ENCODE assay signal across 8 cellular contexts in the genomic region with DNA sequence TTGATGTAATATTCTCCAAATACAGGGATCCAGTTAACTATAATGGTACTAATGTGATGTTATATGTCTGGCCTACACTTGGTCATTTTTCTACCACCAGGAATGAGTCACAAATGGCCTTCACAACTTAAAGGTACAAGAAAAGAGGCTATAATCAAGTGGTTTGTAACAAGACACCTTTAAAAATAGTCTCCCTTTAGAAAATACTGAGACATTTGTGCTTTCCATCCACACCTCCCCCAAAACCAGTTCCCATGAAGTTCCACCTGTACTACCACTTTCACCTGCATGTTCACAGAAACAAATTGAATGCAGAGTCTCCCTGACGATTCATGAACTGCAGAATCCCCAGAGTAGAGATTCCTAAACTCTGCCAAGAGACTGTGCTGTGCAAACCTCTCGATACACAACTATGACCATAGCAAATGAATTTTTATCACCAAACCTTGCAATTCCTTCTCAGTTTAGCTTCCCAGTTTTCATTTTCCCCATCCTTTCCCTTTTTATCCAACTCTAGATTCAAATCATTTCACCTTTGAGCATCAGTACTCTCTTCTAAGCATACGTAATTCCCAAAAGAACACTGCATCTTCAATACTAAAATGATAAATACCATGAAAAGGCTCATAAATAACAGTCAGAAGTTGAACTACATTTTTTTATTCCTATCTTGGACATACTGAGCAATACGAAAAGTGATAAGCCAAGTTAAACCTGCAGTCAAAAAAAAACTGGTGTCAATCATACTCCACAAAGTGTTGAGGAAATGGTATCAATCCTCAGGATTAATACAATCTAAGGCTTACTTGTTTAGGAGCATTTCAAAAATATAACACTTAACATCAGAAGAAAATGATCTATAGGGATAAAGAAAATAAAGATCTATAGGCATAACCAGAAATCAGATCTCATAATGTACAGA. TPM values are rescaled to one million over a fixed set of nuclear protein-coding genes. Genes with fewer than 3 reads are reported as not detected.
DNase-seq lines count a peak whose midpoint lies in the region; ATAC-seq and TF ChIP-seq lines count a peak whose summit lies in the region.

No MANE protein-coding gene starts in this region.

- peak overlapping the region; percentile 32 to 99 (median 93) for H3K4me3 ChIP-seq in dorsolateral prefrontal cortex

- ATAC-seq in GM21423 (IDR thresholded peaks at IDR 0.05; ENCODE audit: unreplicated experiment): no peak

- in situ Hi-C loops in GM13976 (cut with MboI; ENCODE audit: low sequenced_read_pairs, unreplicated experiment): loop anchor here (10.0 to 25.0 kb wide), 5 partner anchors 265 to 753 kb away; no protein-coding TSS in a partner anchor

- H3K27me3 Mint-ChIP-seq in neural crest cell (ENCODE audit: low read depth): no peaks in the 10 kb centered on the region

- no peaks in the 10 kb centered on the region for H3K9me3 Mint-ChIP-seq in neural crest cell

- DNase-seq in DMS53 treated with DMSO at 0.1 percent for 48 hours (lab: John Stamatoyannopoulos, UW; ENCODE audit: unreplicated experiment) (peak; percentile 47), NAMALWA (ENCODE audit: low spot score) (peak; percentile 22), dorsolateral prefrontal cortex (no peak), neural crest cell (ENCODE audit: low read depth, low spot score) (no peak), SIG-M5 treated with dmso at 0.1 percent for 504 hours (lab: John Stamatoyannopoulos, UW; ENCODE audit: unreplicated experiment) (no peak), DMS114 treated with DMSO at 0.1 percent for 48 hours (lab: John Stamatoyannopoulos, UW; ENCODE audit: unreplicated experiment) (no peak), GM13976 (ENCODE audit: low spot score) (no peak)

- TF ChIP-seq CTCF in dorsolateral prefrontal cortex (IDR thresholded peaks at IDR 0.05 in 54 of 56, conservative IDR thresholded peaks at IDR 0.05 in 2 of 56; ENCODE audit: low read depth in 1 of 56, partially characterized antibody in 56 of 56) (no peak), neural crest cell (conservative IDR thresholded peaks at IDR 0.05) (no peak), GM13976 (IDR thresholded peaks at IDR 0.05; ENCODE audit: borderline replicate concordance, control extremely low read depth, extremely low read depth, insufficient read depth, missing control alignments) (no peak)

- intact Hi-C loops in dorsolateral prefrontal cortex (cut with DNase I): loop anchor here (5.0 to 10.0 kb wide), 6 partner anchors 75 to 1325 kb away; a partner anchor contains a TSS

- peak overlapping the region in 19 of 59 donors; percentile 6 to 68 (median 22) for H3K27ac ChIP-seq in dorsolateral prefrontal cortex

- peak overlapping the region; percentile 99 for H3K4me3 Mint-ChIP-seq in neural crest cell

- peaks cover 72% of the 10 kb centered on the region for H3K4me1 Mint-ChIP-seq in neural crest cell

- peak overlapping the region; percentile 13 for H3K27ac Mint-ChIP-seq in neural crest cell (ENCODE audit: unreplicated experiment)

- no peaks in the 10 kb centered on the region for H3K27me3 ChIP-seq in dorsolateral prefrontal cortex

- H3K36me3 Mint-ChIP-seq in neural crest cell (ENCODE audit: low read depth): peaks cover 31% of the 10 kb centered on the region

RNA-seq across cellular contexts. Expression of a gene that starts 5.8 kb away (rescaled TPM):
- total RNA-seq in dorsolateral prefrontal cortex: 10 to 100 TPM; 23.7 to 85.7 (median 42.5) TPM
- 95.1 and 95.7 TPM in 2 replicates for total RNA-seq in neural crest cell

Comparison
In these comparisons a context has a peak if more than half of its experiments do, and no peak if none do; other contexts are left out.
1. DNase-seq: peak in DMS53 treated with DMSO at 0.1 percent for 48 hours (single experiment) and NAMALWA (single experiment); none in dorsolateral prefrontal cortex (0 of 10), neural crest cell (single experiment), SIG-M5 treated with dmso at 0.1 percent for 504 hours (single experiment), DMS114 treated with DMSO at 0.1 percent for 48 hours (single experiment) and GM13976 (single experiment).